Comparison of ENCODE assay signal across 15 cellular contexts in the genomic region with DNA sequence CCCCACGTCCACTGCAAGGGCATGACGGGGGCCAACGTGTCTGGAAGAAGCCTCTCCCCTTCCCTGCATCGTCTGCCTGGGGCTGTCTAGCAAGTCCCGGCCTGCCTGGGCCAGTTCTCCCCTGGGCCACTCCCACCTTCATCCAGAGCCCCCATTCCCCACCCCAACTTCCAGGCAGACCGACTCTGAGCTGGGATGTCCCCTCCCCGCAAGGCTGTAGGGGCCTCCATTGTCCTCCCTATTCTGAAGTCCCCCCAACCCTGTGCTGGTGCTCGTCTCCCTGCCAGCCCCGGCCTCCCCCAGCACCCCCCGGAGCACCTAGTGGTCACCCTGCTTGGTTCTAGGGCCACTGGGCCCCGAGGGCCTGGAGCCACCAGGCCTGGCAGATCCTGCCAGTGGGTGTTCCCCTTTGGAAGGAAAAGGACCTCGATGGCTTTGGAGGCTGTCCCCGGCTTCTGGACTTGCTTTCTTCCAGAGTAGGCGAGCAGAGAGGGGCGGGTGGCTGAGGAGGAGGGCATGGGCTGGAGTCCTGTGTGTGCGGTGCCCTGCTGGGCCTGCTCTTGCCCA. TPM values are rescaled to one million over a fixed set of nuclear protein-coding genes. Genes with fewer than 3 reads are reported as not detected.
DNase-seq lines count a peak whose midpoint lies in the region; ATAC-seq and TF ChIP-seq lines count a peak whose summit lies in the region.
"Had no signal": no experiment of that assay in that cellular context is flagged by ENCODE, and none has a peak within 500 bp of the region (broad histone marks: within the 10 kb centered on the region; RNA-seq: fewer than 3 reads in every experiment).

No MANE protein-coding gene starts in this region.

- no peak for TF ChIP-seq EP300 in sigmoid colon (IDR thresholded peaks at IDR 0.05)

- peaks cover 0 to 16% (median 0%) of the 10 kb centered on the region in 7 donors for H3K27me3 ChIP-seq in heart right ventricle
- no peaks in the 10 kb centered on the region for H3K27me3 ChIP-seq in sigmoid colon

- H3K36me3 ChIP-seq in heart right ventricle (no peaks in the 10 kb centered on the region), sigmoid colon (no peaks in the 10 kb centered on the region), urinary bladder (ENCODE audit: insufficient read depth) (no peaks in the 10 kb centered on the region)

- H3K4me1 ChIP-seq in heart right ventricle (peaks cover 68 to 92% (median 81%) of the 10 kb centered on the region in 9 donors), sigmoid colon (peaks cover 2 to 93% (median 86%) of the 10 kb centered on the region in 4 donors), urinary bladder (ENCODE audit: insufficient read depth) (peaks cover 2% of the 10 kb centered on the region)

- TF ChIP-seq POLR2A in sigmoid colon (IDR thresholded peaks at IDR 0.05): no peak

- WGBS in heart right ventricle, 2 donors: 52 to 54% methylated on average over 16 of the region's 16 CpGs
- WGBS in sigmoid colon, 2 donors: 65 to 75% methylated on average over 16 of the region's 16 CpGs
- WGBS in urinary bladder: 52% methylated on average over 16 of the region's 16 CpGs

- H3K27ac Mint-ChIP-seq in endothelial cell (ENCODE audit: unreplicated experiment): no peak overlapping the region
- H3K27ac Mint-ChIP-seq: activated CD4-positive, alpha-beta T cell treated with anti-CD3 and anti-CD28 coated beads for 36 hours; CD4-positive, alpha-beta memory T cell had no signal

- intact Hi-C loops in heart right ventricle (cut with DNase I) (loop anchor here in 1 of 10 donors (5.0 kb wide), 1 partner anchor 48 kb away; a partner anchor contains a TSS), left cardiac atrium (cut with DNase I) (no loop called here), sigmoid colon (cut with DNase I) (no loop called here), sciatic nerve (cut with DNase I) (no loop called here)

- no peaks in the 10 kb centered on the region for H3K36me3 Mint-ChIP-seq in endothelial cell (ENCODE audit: low read depth, unreplicated experiment)
- H3K36me3 Mint-ChIP-seq: brain; CD4-positive, alpha-beta memory T cell had no signal

- peak overlapping the region in 3 of 10 donors; percentile 4 to 23 (median 5) for H3K4me3 ChIP-seq in heart right ventricle
- peak overlapping the region; percentile 86 for H3K4me3 ChIP-seq in fibroblast of the aortic adventitia (ENCODE audit: low read depth, low read length)
- no peak overlapping the region for H3K4me3 ChIP-seq in sigmoid colon
- no peak overlapping the region for H3K4me3 ChIP-seq in urinary bladder (ENCODE audit: low read depth, low read length)
- H3K4me3 ChIP-seq: PC-9 had no signal

- H3K27ac ChIP-seq in heart right ventricle: peak overlapping the region in 9 of 10 donors; percentile 34 to 98 (median 87)
- H3K27ac ChIP-seq in sigmoid colon: peak overlapping the region; percentile 90 to 98 (median 96)
- H3K27ac ChIP-seq in urinary bladder (ENCODE audit: low read depth): peak overlapping the region; percentile 61
- H3K27ac ChIP-seq: PC-9 had no signal

- no peak for ATAC-seq in heart right ventricle
- no peak for ATAC-seq in left cardiac atrium
- ATAC-seq in sciatic nerve: no peak
- ATAC-seq: activated CD4-positive, alpha-beta T cell treated with anti-CD3 and anti-CD28 coated beads for 36 hours had no signal

- DNase-seq in heart right ventricle (no peak), left cardiac atrium (no peak), fibroblast of the aortic adventitia (ENCODE audit: low read depth) (no peak), sigmoid colon (peak; percentile 65), endothelial cell (ENCODE audit: low spot score) (no peak), sciatic nerve (ENCODE audit: low spot score) (no peak), SKM-1 (lab: John Stamatoyannopoulos, UW; ENCODE audit: unreplicated experiment) (no peak)
- DNase-seq: activated CD4-positive, alpha-beta T cell treated with anti-CD3 and anti-CD28 coated beads for 36 hours; MV-4-11; NCI-H748 treated with DMSO at 0.1 percent for 48 hours; PC-9; retina had no signal

- H3K4me1 Mint-ChIP-seq in endothelial cell (ENCODE audit: unreplicated experiment): no peaks in the 10 kb centered on the region

- H3K9me3 Mint-ChIP-seq in endothelial cell (ENCODE audit: unreplicated experiment): no peaks in the 10 kb centered on the region
- H3K9me3 Mint-ChIP-seq: brain; CD4-positive, alpha-beta memory T cell had no signal

- H3K4me3 Mint-ChIP-seq in endothelial cell (ENCODE audit: unreplicated experiment): no peak overlapping the region
- H3K4me3 Mint-ChIP-seq: activated CD4-positive, alpha-beta T cell treated with anti-CD3 and anti-CD28 coated beads for 36 hours; CD4-positive, alpha-beta memory T cell had no signal

- H3K27me3 Mint-ChIP-seq in endothelial cell (ENCODE audit: unreplicated experiment): peaks cover 5% of the 10 kb centered on the region
- H3K27me3 Mint-ChIP-seq: activated CD4-positive, alpha-beta T cell treated with anti-CD3 and anti-CD28 coated beads for 36 hours; brain; CD4-positive, alpha-beta memory T cell had no signal

- TF ChIP-seq CTCF in heart right ventricle (IDR thresholded peaks at IDR 0.05) (no peak), fibroblast of the aortic adventitia (IDR thresholded peaks at IDR 0.05; ENCODE audit: insufficient read depth, low read length) (no peak), sigmoid colon (IDR thresholded peaks at IDR 0.05) (no peak), endothelial cell (IDR thresholded peaks at IDR 0.05; ENCODE audit: unreplicated experiment) (no peak)

- H3K9me3 ChIP-seq in heart right ventricle (no peaks in the 10 kb centered on the region), sigmoid colon (no peaks in the 10 kb centered on the region)

RNA-seq across cellular contexts. Expression of a gene that starts 4.8 kb away (rescaled TPM):
- 10 to 100 TPM in 8 of 10 donors, 1 to 10 TPM in 2; 9.0 to 16.9 (median 14.9) TPM for total RNA-seq in heart right ventricle
- 10 to 100 TPM in 1 of 2 donors, 1 to 10 TPM in 1; 6.9 to 13.1 TPM for polyA plus RNA-seq in heart right ventricle
- total RNA-seq in left cardiac atrium: 10 to 100 TPM; 23.9 to 29.2 TPM
- 3.3 and 6.6 TPM in 2 replicates for total RNA-seq in fibroblast of the aortic adventitia (ENCODE audit: low replicate concordance)
- total RNA-seq in sigmoid colon: 10 to 100 TPM in 1 of 4 donors, 1 to 10 TPM in 3; 5.4 to 11.9 (median 5.7) TPM
- 1 to 10 TPM in 2 of 3 donors, under 1 TPM in 1; 0.69 to 4.0 (median 1.8) TPM for polyA plus RNA-seq in sigmoid colon
- total RNA-seq in urinary bladder: 6.1 TPM
- polyA plus RNA-seq in urinary bladder: 22.1 TPM
- total RNA-seq in endothelial cell (ENCODE audit: unreplicated experiment): 1.6 TPM
- total RNA-seq in sciatic nerve: 39.4 TPM
- polyA plus RNA-seq: CD4-positive, alpha-beta memory T cell had no signal

RNA-seq across cellular contexts. Expression of a gene that starts 30.5 kb away (rescaled TPM):
- total RNA-seq in heart right ventricle: 10 to 100 TPM; 44.2 to 75.0 (median 55.6) TPM
- 100 to 1,000 TPM; 136 to 288 TPM for polyA plus RNA-seq in heart right ventricle
- 10 to 100 TPM; 51.0 to 64.3 TPM for total RNA-seq in left cardiac atrium
- 5.0 and 20.2 TPM in 2 replicates for total RNA-seq in fibroblast of the aortic adventitia (ENCODE audit: low replicate concordance)
- total RNA-seq in sigmoid colon: 10 to 100 TPM; 36.7 to 52.7 (median 43.6) TPM
- polyA plus RNA-seq in sigmoid colon: 10 to 100 TPM; 36.0 to 57.0 (median 49.0) TPM
- total RNA-seq in urinary bladder: 8.6 TPM
- 48.9 TPM for polyA plus RNA-seq in urinary bladder
- 29.5 TPM for total RNA-seq in endothelial cell (ENCODE audit: unreplicated experiment)
- 37.8 TPM for total RNA-seq in sciatic nerve

RNA-seq across cellular contexts. Expression of a gene that starts 47.8 kb away (rescaled TPM):
- total RNA-seq in heart right ventricle (1 to 10 TPM; 1.8 to 6.6 (median 3.1) TPM), left cardiac atrium (1 to 10 TPM; 3.7 to 4.2 TPM), fibroblast of the aortic adventitia (ENCODE audit: low replicate concordance) (5.5 and 10.6 TPM in 2 replicates), sigmoid colon (1 to 10 TPM; 3.2 to 3.9 (median 3.6) TPM), urinary bladder (6.1 TPM), endothelial cell (ENCODE audit: unreplicated experiment) (6.2 TPM), sciatic nerve (12.7 TPM)
- polyA plus RNA-seq in heart right ventricle (1 to 10 TPM; 2.0 to 4.6 TPM), sigmoid colon (10 to 100 TPM in 1 of 3 donors, 1 to 10 TPM in 2; 2.3 to 11.7 (median 4.8) TPM), urinary bladder (7.3 TPM)

RNA-seq across cellular contexts. Expression of a gene that starts 51.0 kb away (rescaled TPM):
- total RNA-seq in heart right ventricle (10 to 100 TPM in 1 of 10 donors, 1 to 10 TPM in 9; 3.1 to 14.7 (median 5.8) TPM), left cardiac atrium (10 to 100 TPM; 10.6 to 20.0 TPM), fibroblast of the aortic adventitia (ENCODE audit: low replicate concordance) (130 and 136 TPM in 2 replicates), sigmoid colon (10 to 100 TPM in 1 of 4 donors, 1 to 10 TPM in 3; 7.1 to 10.2 (median 8.3) TPM), urinary bladder (20.8 TPM), endothelial cell (ENCODE audit: unreplicated experiment) (0.67 TPM), sciatic nerve (38.4 TPM)
- polyA plus RNA-seq in heart right ventricle (10 to 100 TPM in 1 of 2 donors, 1 to 10 TPM in 1; 7.7 to 27.9 TPM), sigmoid colon (1 to 10 TPM in 2 of 3 donors, under 1 TPM in 1; 0.46 to 4.2 (median 2.4) TPM), urinary bladder (47.6 TPM)
- total RNA-seq: activated CD4-positive, alpha-beta T cell treated with anti-CD3 and anti-CD28 coated beads for 36 hours had no signal
